In genomic region chr3:174439621-174440349, GRCh38 we compare ENCODE assay signal across 8 cellular contexts.
DNase-seq lines count a peak whose midpoint lies in the region; ATAC-seq and TF ChIP-seq lines count a peak whose summit lies in the region.

No MANE protein-coding gene starts in this region.

- H3K18ac ChIP-seq in IMR-90 (ENCODE audit: low read depth, low read length) = peak overlapping the region; percentile 99

- peak overlapping the region; percentile 99 for H3K4ac ChIP-seq in IMR-90 (ENCODE audit: low read depth, low read length)

- ATAC-seq in IMR-90 (ENCODE audit: low read depth) (peak; percentile 62), activated B cell treated with CpG ODN at 0.5 μM for 24 hours (ENCODE audit: low read depth) (no peak), Right ventricle myocardium superior (ENCODE audit: poor library complexity) (peak; percentile 3), GM18858 (IDR thresholded peaks at IDR 0.05; ENCODE audit: unreplicated experiment) (no peak), GM21390 (IDR thresholded peaks at IDR 0.05; ENCODE audit: unreplicated experiment) (no peak)

- H3K4me3 Mint-ChIP-seq in activated B cell treated with CpG ODN at 0.5 μM for 24 hours = peak overlapping the region; percentile 35

- no peaks in the 10 kb centered on the region for H3K36me3 ChIP-seq in IMR-90 (ENCODE audit: control insufficient read depth, insufficient read depth, low read length)
- H3K36me3 ChIP-seq in parathyroid adenoma (ENCODE audit: control insufficient read depth, insufficient read depth, low read length) = no peaks in the 10 kb centered on the region

- H3K27ac ChIP-seq in C4-2B = peak overlapping the region; percentile 96; the same call in 1 of the 2 replicates
- peak overlapping the region; percentile 96 for H3K27ac ChIP-seq in IMR-90 (ENCODE audit: insufficient read depth, low read length)
- H3K27ac ChIP-seq in parathyroid adenoma = peak overlapping the region; percentile 89

- peaks cover 11% of the 10 kb centered on the region for H3K4me1 Mint-ChIP-seq in activated B cell treated with CpG ODN at 0.5 μM for 24 hours

- H4K5ac ChIP-seq in IMR-90 (ENCODE audit: low read depth, low read length) = peak overlapping the region; percentile 98

- H2AK9ac ChIP-seq in IMR-90 (replicated peaks; ENCODE audit: low read depth, low read length, poor library complexity) = peak overlapping the region; percentile 83

- H3K9me1 ChIP-seq in IMR-90 (ENCODE audit: insufficient read depth, low read length) = no peaks in the 10 kb centered on the region

- no peaks in the 10 kb centered on the region for H3K79me2 ChIP-seq in parathyroid adenoma

- peak overlapping the region; percentile 81 for H2AK5ac ChIP-seq in IMR-90 (ENCODE audit: low read depth, low read length)

- H3K23ac ChIP-seq in IMR-90 (ENCODE audit: low read depth, low read length) = peak overlapping the region; percentile 97

- H2BK20ac ChIP-seq in IMR-90 (ENCODE audit: low read depth, low read length) = peak overlapping the region; percentile 97

- H2BK120ac ChIP-seq in IMR-90 (ENCODE audit: low read depth, low read length) = peak overlapping the region; percentile 99

- 0% methylated on average over 1 of the region's 9 CpGs; no CpG with 5 or more reads in 1 of the 2 experiments for WGBS in IMR-90 (ENCODE audit: extremely low coverage in 2 of 2, insufficient read length in 1 of 2), 2 experiments

- TF ChIP-seq POLR2A in IMR-90 (IDR thresholded peaks at IDR 0.05; ENCODE audit: low read depth, low read length) = peak; percentile 52; the same call in 1 of the 2 replicates

- H3K9me3 ChIP-seq in IMR-90 (ENCODE audit: control insufficient read depth, insufficient read depth, low read length) = no peaks in the 10 kb centered on the region
- H3K9me3 ChIP-seq in parathyroid adenoma (ENCODE audit: control insufficient read depth, low read length) = no peaks in the 10 kb centered on the region

- H2BK15ac ChIP-seq in IMR-90 (ENCODE audit: low read depth, low read length) = peak overlapping the region; percentile 72; the same call in 2 of the 3 replicates

- H3K9ac ChIP-seq in IMR-90 (ENCODE audit: low read depth, low read length) (peak overlapping the region; percentile 86), parathyroid adenoma (no peak overlapping the region)

- in situ Hi-C loops in IMR-90 (cut with MboI; ENCODE audit: low sequenced_read_pairs) = loop anchor here (10.0 kb wide), 1 partner anchor 515 kb away; no protein-coding TSS in a partner anchor

- H3K36me3 Mint-ChIP-seq in activated B cell treated with CpG ODN at 0.5 μM for 24 hours (ENCODE audit: low read depth) = no peaks in the 10 kb centered on the region

- H2AFZ ChIP-seq in IMR-90 (replicated peaks; ENCODE audit: low read length, poor library complexity) (peak overlapping the region; percentile 62), parathyroid adenoma (peak overlapping the region; percentile 96)

- H3K27me3 ChIP-seq in IMR-90 (ENCODE audit: control insufficient read depth, insufficient read depth, low read length) = no peaks in the 10 kb centered on the region
- H3K27me3 ChIP-seq in parathyroid adenoma (ENCODE audit: control insufficient read depth, insufficient read depth, low read length) = no peaks in the 10 kb centered on the region

- dilution Hi-C loops in IMR-90 (cut with HindIII; ENCODE audit: low sequenced_read_pairs, unreplicated experiment) = no loop called here

- peak overlapping the region; percentile 99 for H3K14ac ChIP-seq in IMR-90 (replicated peaks; ENCODE audit: low read depth, low read length)

- H2BK5ac ChIP-seq in IMR-90 (ENCODE audit: low read depth, low read length, poor library complexity, severe bottlenecking) = peak overlapping the region; percentile 100

- H3K4me3 ChIP-seq in IMR-90 (ENCODE audit: insufficient read depth, low read depth, low read length) (peak overlapping the region; percentile 73), parathyroid adenoma (ENCODE audit: low read depth, low read length) (peak overlapping the region; percentile 72)

- TF ChIP-seq CTCF in C4-2B (conservative IDR thresholded peaks at IDR 0.05) = no peak
- TF ChIP-seq CTCF in IMR-90 (conservative IDR thresholded peaks at IDR 0.05; ENCODE audit: low read depth, low read length) = no peak
- TF ChIP-seq CTCF in activated B cell treated with CpG ODN at 0.5 μM for 24 hours (IDR thresholded peaks at IDR 0.05) = no peak
- no peak for TF ChIP-seq CTCF in parathyroid adenoma (IDR thresholded peaks at IDR 0.05)

- H3K27me3 Mint-ChIP-seq in activated B cell treated with CpG ODN at 0.5 μM for 24 hours = peaks cover 14% of the 10 kb centered on the region

- H4K8ac ChIP-seq in IMR-90 (ENCODE audit: low read depth in 2 of 2, low read length in 2 of 2) = peak overlapping the region; percentile 97 to 98

- H3K4me1 ChIP-seq in IMR-90 (ENCODE audit: control insufficient read depth, insufficient read depth, low read length) (peaks cover 8% of the 10 kb centered on the region), parathyroid adenoma (no peaks in the 10 kb centered on the region)

- CTCF ChIA-PET in IMR-90 (lab: Yijun Ruan, JAX) (interaction anchor here (0.6 to 1.4 kb wide), 3 partner anchors 313 to 1044 kb away, joined by 3 to 6 read pairs (median 3); no protein-coding TSS in a partner anchor), activated B cell treated with CpG ODN at 0.5 μM for 24 hours (lab: Charles Lee) (no interaction called here)

- peak overlapping the region; percentile 98 for H3K56ac ChIP-seq in IMR-90 (ENCODE audit: extremely low read depth, insufficient read depth, low read length)

- no peaks in the 10 kb centered on the region for H3K9me3 Mint-ChIP-seq in activated B cell treated with CpG ODN at 0.5 μM for 24 hours

- peak; percentile 33 for TF ChIP-seq RAD21 in IMR-90 (IDR thresholded peaks at IDR 0.05; ENCODE audit: low read length)

- H3K4me2 ChIP-seq in IMR-90 (ENCODE audit: low read depth, low read length) (peak overlapping the region; percentile 94), parathyroid adenoma (ENCODE audit: low read length) (peak overlapping the region; percentile 37)

- H3K79me1 ChIP-seq in IMR-90 (ENCODE audit: low read depth in 1 of 2, low read length in 2 of 2) = peaks cover 9 to 22% of the 10 kb centered on the region in 2 experiments; a peak in 3 of 4 replicates

- TSS peak; percentile 96 for BruUV-seq in IMR-90 (replicated peaks; lab: Mats Ljungman, UMichigan)

- DNase-seq in IMR-90 (peak; percentile 98), activated B cell treated with CpG ODN at 0.5 μM for 24 hours (no peak), Right ventricle myocardium superior (no peak)
- DNase-seq in effector CD8-positive, alpha-beta T cell (lab: John Stamatoyannopoulos, UW) = no peak

- intact Hi-C loops in IMR-90 (cut with micrococcal nuclease) = loop anchor here (1.0 to 10.0 kb wide), 13 partner anchors 242 to 993 kb away; no protein-coding TSS in a partner anchor
- intact Hi-C loops in activated B cell treated with CpG ODN at 0.5 μM for 24 hours (cut with micrococcal nuclease) = no loop called here
- intact Hi-C loops in Right ventricle myocardium superior (cut with DNase I) = no loop called here

- POLR2A ChIA-PET in IMR-90 (lab: Charles Lee; ENCODE audit: unreplicated experiment) = interaction anchor here (0.6 to 1.5 kb wide), 6 partner anchors 38 to 1999 kb away, joined by 3 to 24 read pairs (median 4); no protein-coding TSS in a partner anchor
- POLR2A ChIA-PET in activated B cell treated with CpG ODN at 0.5 μM for 24 hours (lab: Charles Lee) = no interaction called here

- H4K91ac ChIP-seq in IMR-90 (ENCODE audit: insufficient read depth, low read depth, low read length) = peak overlapping the region; percentile 99

- no peaks in the 10 kb centered on the region for H4K20me1 ChIP-seq in IMR-90 (ENCODE audit: insufficient read depth, low read length)

- H3K27ac Mint-ChIP-seq in activated B cell treated with CpG ODN at 0.5 μM for 24 hours = no peak overlapping the region

TF ChIP-seq in IMR-90, 13 proteins besides CTCF, POLR2A, EP300 and RAD21:
- TF ChIP-seq MAFK (IDR thresholded peaks at IDR 0.05; ENCODE audit: low read depth, low read length) (peak; percentile 51; the same call in 1 of the 2 replicates), CHD1 (IDR thresholded peaks at IDR 0.05; ENCODE audit: low read depth, low read length) (no peak), CEBPB (IDR thresholded peaks at IDR 0.05; ENCODE audit: low read depth, low read length) (peak; percentile 83), MAZ (IDR thresholded peaks at IDR 0.05; ENCODE audit: borderline replicate concordance, low read depth, low read length) (peak; percentile 47; the same call in 1 of the 2 replicates), SMC3 (IDR thresholded peaks at IDR 0.05; ENCODE audit: low read depth, low read length) (0 out of 2 replicates have a peak, but pooled peaks have one; percentile 0), FOS (IDR thresholded peaks at IDR 0.05; ENCODE audit: low read depth, low read length) (peak; percentile 74; the same call in 1 of the 2 replicates)
- TF ChIP-seq, protein P1, sequence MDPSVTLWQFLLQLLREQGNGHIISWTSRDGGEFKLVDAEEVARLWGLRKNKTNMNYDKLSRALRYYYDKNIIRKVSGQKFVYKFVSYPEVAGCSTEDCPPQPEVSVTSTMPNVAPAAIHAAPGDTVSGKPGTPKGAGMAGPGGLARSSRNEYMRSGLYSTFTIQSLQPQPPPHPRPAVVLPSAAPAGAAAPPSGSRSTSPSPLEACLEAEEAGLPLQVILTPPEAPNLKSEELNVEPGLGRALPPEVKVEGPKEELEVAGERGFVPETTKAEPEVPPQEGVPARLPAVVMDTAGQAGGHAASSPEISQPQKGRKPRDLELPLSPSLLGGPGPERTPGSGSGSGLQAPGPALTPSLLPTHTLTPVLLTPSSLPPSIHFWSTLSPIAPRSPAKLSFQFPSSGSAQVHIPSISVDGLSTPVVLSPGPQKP (IDR thresholded peaks at IDR 0.05; ENCODE audit: borderline replicate concordance, low read depth, low read length) = no peak

Comparison
In these comparisons a context has a peak if more than half of its experiments do, and no peak if none do; other contexts are left out.
1. ATAC-seq: peak in IMR-90 (single experiment) and Right ventricle myocardium superior (single experiment); none in activated B cell treated with CpG ODN at 0.5 μM for 24 hours (single experiment), GM18858 (single experiment) and GM21390 (single experiment).
2. Peak in every context shown above with its lines, with median percentiles within 50 percentile points of each other: H3K27ac ChIP-seq.